Comparison of ENCODE assay signal across 10 cellular contexts in the genomic region with DNA sequence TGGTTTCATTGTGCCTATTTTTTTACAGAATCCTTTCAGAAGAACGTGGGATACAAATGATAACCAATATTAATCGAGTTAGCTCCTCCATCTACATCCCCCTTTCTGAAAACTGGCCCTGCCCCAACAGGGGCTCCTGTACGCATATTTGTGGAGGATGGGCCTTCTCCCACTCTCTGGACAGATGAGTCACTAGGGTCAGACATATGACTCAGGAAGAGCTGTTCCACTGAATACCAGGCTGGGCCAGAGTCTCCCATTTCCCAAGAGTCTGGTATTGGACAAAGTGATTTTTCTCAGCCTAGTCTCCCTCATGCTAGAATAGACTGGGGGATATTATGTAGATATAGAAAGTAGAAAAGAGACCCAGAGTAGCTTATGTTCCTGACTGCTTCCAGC.
A peak's percentile ranks its signal among the peaks of the same experiment; 100 is the strongest.
DNase-seq lines count a peak whose midpoint lies in the region; TF ChIP-seq lines count a peak whose summit lies in the region.
"Had no signal": no experiment of that assay in that cellular context is flagged by ENCODE, and none has a peak within 500 bp of the region (broad histone marks: within the 10 kb centered on the region; RNA-seq: fewer than 3 reads in every experiment).

No MANE protein-coding gene starts in this region.

- no peaks in the 10 kb centered on the region for H3K9me3 Mint-ChIP-seq in neural crest cell

- peaks cover 0 to 3% (median 0%) of the 10 kb centered on the region in 4 donors for H3K9me3 ChIP-seq in tibial nerve
- no peaks in the 10 kb centered on the region for H3K9me3 ChIP-seq in neuronal stem cell (replicated peaks in 1 of 2; ENCODE audit: control insufficient read depth in 2 of 2, insufficient read depth in 1 of 2, low read depth in 1 of 2, low read length in 2 of 2)

- no peak for TF ChIP-seq EP300 in tibial nerve (IDR thresholded peaks at IDR 0.05)

- no peaks in the 10 kb centered on the region for H3K4me1 ChIP-seq in tibial nerve
- H3K4me1 ChIP-seq in neuronal stem cell (ENCODE audit: control insufficient read depth in 2 of 2, insufficient read depth in 1 of 2, low read depth in 1 of 2, low read length in 2 of 2) = peaks cover 7 to 11% of the 10 kb centered on the region in 2 donors

- H3K9ac ChIP-seq in neuronal stem cell (ENCODE audit: low read depth, low read length, poor library complexity) = no peak overlapping the region

- no peak for TF ChIP-seq POLR2A in tibial nerve (IDR thresholded peaks at IDR 0.05)

- H3K36me3 ChIP-seq in tibial nerve = no peaks in the 10 kb centered on the region
- H3K36me3 ChIP-seq in neuronal stem cell (replicated peaks in 1 of 2; ENCODE audit: control insufficient read depth in 2 of 2, insufficient read depth in 2 of 2, low read length in 2 of 2) = no peaks in the 10 kb centered on the region

- TF ChIP-seq CTCF in neural crest cell (conservative IDR thresholded peaks at IDR 0.05) = no peak
- TF ChIP-seq CTCF in tibial nerve (IDR thresholded peaks at IDR 0.05) = no peak
- no peak for TF ChIP-seq CTCF in coronary artery (IDR thresholded peaks at IDR 0.05)

- H3K14ac ChIP-seq in neuronal stem cell (ENCODE audit: low read length) = no peak overlapping the region

- H2AFZ ChIP-seq in neuronal stem cell (ENCODE audit: low read length) = no peak overlapping the region

- no peak overlapping the region for H2BK5ac ChIP-seq in neuronal stem cell (ENCODE audit: low read length)

- WGBS in tibial nerve, 2 donors = 74 to 75% methylated on average over 3 of the region's 3 CpGs
- no CpG with 5 or more reads among the region's 3 CpGs for WGBS in neuronal stem cell (ENCODE audit: extremely low coverage in 2 of 2, insufficient read length in 2 of 2, insufficient replicate concordance in 1 of 2), 2 donors

- no peak overlapping the region for H2BK12ac ChIP-seq in neuronal stem cell (ENCODE audit: low read length)

- no peaks in the 10 kb centered on the region for H3K27me3 ChIP-seq in tibial nerve
- no peaks in the 10 kb centered on the region for H3K27me3 ChIP-seq in neuronal stem cell (ENCODE audit: control insufficient read depth in 3 of 3, insufficient read depth in 3 of 3, low read depth in 1 of 3, low read length in 3 of 3)

- H3K27ac Mint-ChIP-seq in neural crest cell (ENCODE audit: unreplicated experiment) = peak overlapping the region; percentile 52
- H3K27ac Mint-ChIP-seq: activated naive CD8-positive, alpha-beta T cell had no signal

- peaks cover 73% of the 10 kb centered on the region for H3K4me1 Mint-ChIP-seq in neural crest cell

- no peak overlapping the region for H3K4me3 Mint-ChIP-seq in neural crest cell
- H3K4me3 Mint-ChIP-seq: activated naive CD8-positive, alpha-beta T cell had no signal

- H3K27ac ChIP-seq in epithelial cell of prostate = peak overlapping the region; percentile 62
- no peak overlapping the region for H3K27ac ChIP-seq in tibial nerve
- H3K27ac ChIP-seq in neuronal stem cell (replicated peaks; ENCODE audit: low read length) = no peak overlapping the region
- H3K27ac ChIP-seq in coronary artery = no peak overlapping the region

- no peak overlapping the region for H3K4me2 ChIP-seq in neuronal stem cell (ENCODE audit: insufficient read depth, low read length, poor library complexity, severe bottlenecking)

- no peak overlapping the region for H2AK5ac ChIP-seq in neuronal stem cell (ENCODE audit: low read depth, low read length)

- no peak overlapping the region for H3K4ac ChIP-seq in neuronal stem cell (ENCODE audit: low read length)

- H4K8ac ChIP-seq in neuronal stem cell (ENCODE audit: low read depth, low read length) = no peak overlapping the region

- no peak overlapping the region for H3K18ac ChIP-seq in neuronal stem cell (ENCODE audit: low read length)

- no peak overlapping the region for H2BK15ac ChIP-seq in neuronal stem cell (ENCODE audit: low read length)

- no peak overlapping the region for H4K91ac ChIP-seq in neuronal stem cell (ENCODE audit: low read depth, low read length, poor library complexity)

- DNase-seq in ELF-1 (ENCODE audit: low read depth, low spot score) (peak; percentile 36), RPMI7951 (ENCODE audit: low read depth) (peak; percentile 88), epithelial cell of prostate (ENCODE audit: low read depth, low spot score) (no peak), neural crest cell (ENCODE audit: low read depth, low spot score) (no peak), tibial nerve (ENCODE audit: low spot score in 2 of 2) (no peak), neuronal stem cell (ENCODE audit: low spot score) (no peak), coronary artery (ENCODE audit: low spot score) (no peak)
- DNase-seq in activated CD4-positive, CD25-positive, alpha-beta regulatory T cell treated with anti-CD3 and anti-CD28 coated beads, Interleukin-2, amount 50 U/mL, for 72 hours = no peak
- DNase-seq: NK-92 treated with Interleukin-12 subunit alpha and Interleukin-12 subunit beta, amount 100 ng/mL, for 24 hours had no signal

- no peak overlapping the region for H2BK120ac ChIP-seq in neuronal stem cell (ENCODE audit: low read depth, low read length)

- H3K4me3 ChIP-seq in tibial nerve (no peak overlapping the region), neuronal stem cell (ENCODE audit: low read length in 2 of 2) (no peak overlapping the region), coronary artery (no peak overlapping the region)

- peaks cover 3% of the 10 kb centered on the region for H3K36me3 Mint-ChIP-seq in neural crest cell (ENCODE audit: low read depth)
- H3K36me3 Mint-ChIP-seq: activated naive CD8-positive, alpha-beta T cell had no signal

- no peaks in the 10 kb centered on the region for H3K79me1 ChIP-seq in neuronal stem cell (ENCODE audit: low read depth, low read length)

- no peak overlapping the region for H3K23ac ChIP-seq in neuronal stem cell (ENCODE audit: low read depth, low read length, poor library complexity)

- H3K27me3 Mint-ChIP-seq in neural crest cell (ENCODE audit: low read depth) = no peaks in the 10 kb centered on the region
- H3K27me3 Mint-ChIP-seq: activated naive CD8-positive, alpha-beta T cell had no signal

Comparison
In these comparisons a context has a peak if more than half of its experiments do, and no peak if none do; other contexts are left out.
1. DNase-seq: peak in ELF-1 (single experiment) and RPMI7951 (single experiment); none in epithelial cell of prostate (single experiment), neural crest cell (single experiment), tibial nerve (0 of 2), neuronal stem cell (single experiment), activated CD4-positive, CD25-positive, alpha-beta regulatory T cell treated with anti-CD3 and anti-CD28 coated beads, Interleukin-2, amount 50 U/mL, for 72 hours (single experiment) and coronary artery (single experiment).